ENCODE assay signal across 23 cellular contexts in genomic region chr10:30379983-30380382, GRCh38.
"Had no signal": no experiment of that assay in that cellular context is flagged by ENCODE, and none has a peak within 500 bp of the region (broad histone marks: within the 10 kb centered on the region; RNA-seq: fewer than 3 reads in every experiment).

No MANE protein-coding gene starts in this region.

- DNase-seq: dermis blood vessel endothelial cell; dorsolateral prefrontal cortex; effector CD4-positive, alpha-beta T cell; effector memory CD4-positive, alpha-beta T cell; foreskin keratinocyte; heart left ventricle; hippocampal formation; left cardiac atrium; left lung; left ventricle myocardium superior; lower lobe of right lung; mesenchymal stem cell; mucosa of descending colon; naive B cell had no signal

- H3K36me3 ChIP-seq: esophagus muscularis mucosa, gastroesophageal sphincter, heart left ventricle, left lung, lower lobe of right lung had no signal

- H3K27me3 ChIP-seq: dorsolateral prefrontal cortex, esophagus muscularis mucosa, gastroesophageal sphincter, heart left ventricle, left lung had no signal

- FAIRE-seq: colon, endothelial cell of umbilical vein, frontal cortex, islet of Langerhans, keratinocyte had no signal

- H3K27ac ChIP-seq: coronary artery, dorsolateral prefrontal cortex, esophagus muscularis mucosa, foreskin keratinocyte, gastroesophageal sphincter, heart left ventricle, left lung, lower lobe of right lung had no signal

- H3K9me3 ChIP-seq: esophagus muscularis mucosa, gastroesophageal sphincter, heart left ventricle, left lung, lower lobe of right lung, mucosa of descending colon had no signal

- H3K9me3 Mint-ChIP-seq: mesothelial cell of epicardium, naive B cell had no signal

- H3K4me1 ChIP-seq: foreskin keratinocyte had no signal

- H3K4me3 ChIP-seq: coronary artery, dorsolateral prefrontal cortex, esophagus muscularis mucosa, gastroesophageal sphincter, heart left ventricle, left lung, lower lobe of right lung, mucosa of descending colon had no signal

- ATAC-seq: foreskin keratinocyte, gastroesophageal sphincter, heart left ventricle, left cardiac atrium, left lung, left ventricle myocardium superior, lower lobe of right lung, mucosa of descending colon had no signal

- H3K4me3 Mint-ChIP-seq: mesothelial cell of epicardium had no signal

- H3K27ac Mint-ChIP-seq: mesothelial cell of epicardium had no signal

- H3K36me3 Mint-ChIP-seq: mesothelial cell of epicardium, naive B cell had no signal
